Comparison of ENCODE assay signal across 9 cellular contexts in the genomic region with DNA sequence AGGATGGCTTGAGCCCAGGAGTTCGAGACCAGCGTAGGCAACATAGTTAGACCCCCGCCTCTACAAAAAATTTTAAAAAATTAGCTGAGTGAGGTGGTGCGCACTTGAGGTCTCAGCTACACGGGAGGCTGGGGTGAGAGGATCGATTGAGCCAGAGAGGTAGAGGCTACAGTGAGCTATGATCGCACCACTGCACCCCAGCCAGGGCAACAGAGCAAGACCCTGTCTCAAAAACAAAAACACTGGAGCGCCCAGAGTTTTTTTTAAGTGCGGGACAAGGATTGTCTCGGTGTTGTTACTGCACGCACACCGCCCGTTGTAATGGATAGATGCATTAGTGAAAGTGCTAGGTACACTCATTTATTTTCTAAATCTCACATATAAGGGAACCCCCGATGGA. TPM values are rescaled to one million over a fixed set of nuclear protein-coding genes. Genes with fewer than 3 reads are reported as not detected.
DNase-seq lines count a peak whose midpoint lies in the region; FAIRE-seq and TF ChIP-seq lines count a peak whose summit lies in the region.
"Had no signal": no experiment of that assay in that cellular context is flagged by ENCODE, and none has a peak within 500 bp of the region (broad histone marks: within the 10 kb centered on the region; RNA-seq: fewer than 3 reads in every experiment).

No MANE protein-coding gene starts in this region.

- H3K4me3 ChIP-seq in AG04450 (ENCODE audit: low read depth, low read length) (peak overlapping the region; percentile 66), bronchial epithelial cell (ENCODE audit: low read depth, low read length) (peak overlapping the region; percentile 56), muscle layer of duodenum (ENCODE audit: low read depth in 1 of 2, low read length in 2 of 2) (peak overlapping the region; percentile 61 to 80)

- H3K36me3 ChIP-seq in bronchial epithelial cell (ENCODE audit: control insufficient read depth, insufficient read depth, low read length) = peaks cover 1% of the 10 kb centered on the region
- H3K36me3 ChIP-seq in muscle layer of duodenum (ENCODE audit: control insufficient read depth in 1 of 2, insufficient read depth in 2 of 2, low read length in 2 of 2) = no peaks in the 10 kb centered on the region

- H3K4me1 Mint-ChIP-seq in HFFc6 (ENCODE audit: low read depth) = peaks cover 45% of the 10 kb centered on the region

- no peaks in the 10 kb centered on the region for H3K27me3 ChIP-seq in AG04450 (ENCODE audit: control insufficient read depth, insufficient read depth, low read length)
- no peaks in the 10 kb centered on the region for H3K27me3 ChIP-seq in bronchial epithelial cell (ENCODE audit: control insufficient read depth, insufficient read depth, low read length)
- no peaks in the 10 kb centered on the region for H3K27me3 ChIP-seq in muscle layer of duodenum (ENCODE audit: low read depth, low read length)
- H3K27me3 ChIP-seq: body of pancreas had no signal

- CTCF ChIA-PET in AG04450 (lab: Charles Lee) = interaction anchor here (0.6 kb wide), 1 partner anchor 514 kb away, joined by 3 read pairs; no protein-coding TSS in a partner anchor

- TF ChIP-seq CTCF in AG04450 (IDR thresholded peaks at IDR 0.05; ENCODE audit: low read depth, low read length) (no peak), HFFc6 (IDR thresholded peaks at IDR 0.05) (no peak), bronchial epithelial cell (IDR thresholded peaks at IDR 0.05; ENCODE audit: insufficient read depth, low read length, severe bottlenecking) (no peak)

- H3K27ac ChIP-seq in AG04450 (ENCODE audit: low read depth, low read length) (peak overlapping the region; percentile 81), muscle layer of duodenum (ENCODE audit: low read length) (no peak overlapping the region)

- no peak for FAIRE-seq in bronchial epithelial cell (lab: Jason Lieb, UNC)

- peak overlapping the region; percentile 85 for H3K4me3 Mint-ChIP-seq in HFFc6

- H3K9me3 ChIP-seq in AG04450 (ENCODE audit: control insufficient read depth, insufficient read depth, low read length) (no peaks in the 10 kb centered on the region), muscle layer of duodenum (ENCODE audit: control insufficient read depth in 1 of 2, low read length in 2 of 2) (no peaks in the 10 kb centered on the region)
- H3K9me3 ChIP-seq: body of pancreas had no signal

- no peaks in the 10 kb centered on the region for H3K36me3 Mint-ChIP-seq in HFFc6 (ENCODE audit: low read depth)

- POLR2A ChIA-PET in AG04450 (lab: Yijun Ruan, JAX) = interaction anchor here (2.9 kb wide), 1 partner anchor 17 kb away, joined by 19 read pairs; no protein-coding TSS in a partner anchor

- H3K4me1 ChIP-seq in muscle layer of duodenum (ENCODE audit: control insufficient read depth in 1 of 2, insufficient read depth in 2 of 2, low read length in 2 of 2) = peaks cover 9 to 30% of the 10 kb centered on the region in 2 donors

- DNase-seq in AG04450 (ENCODE audit: low read depth, low spot score) = no peak
- no peak for DNase-seq in HFFc6
- DNase-seq in bronchial epithelial cell (ENCODE audit: low read depth) = no peak
- DNase-seq in stimulated activated CD4-positive, alpha-beta T cell treated with anti-CD3 and anti-CD28 coated beads, Interleukin-12 subunit alpha, Interleukin-12 subunit beta, amount 100 ng/mL, for 4 hours = no peak
- DNase-seq in SW 1271 (lab: John Stamatoyannopoulos, UW) = no peak
- DNase-seq in NK-92 treated with Interleukin-12 subunit alpha and Interleukin-12 subunit beta, amount 100 ng/mL, for 24 hours (lab: John Stamatoyannopoulos, UW) = no peak
- DNase-seq in CD1c-positive myeloid dendritic cell (ENCODE audit: extremely low spot score) = no peak

- H3K27ac Mint-ChIP-seq in HFFc6 = no peak overlapping the region; the same call in 1 of the 2 replicates

- peaks cover 3% of the 10 kb centered on the region; the same call in 1 of the 2 replicates for H3K27me3 Mint-ChIP-seq in HFFc6 (ENCODE audit: insufficient read depth)

- H3K9me3 Mint-ChIP-seq in HFFc6 = no peaks in the 10 kb centered on the region

RNA-seq across cellular contexts. Expression of a gene that starts 37.1 kb away (rescaled TPM):
- 9.0 and 10.9 TPM in 2 replicates for polyA plus RNA-seq in AG04450 (2011; rRNA removed)
- polyA minus RNA-seq in AG04450 (2011; rRNA and poly(A)+ RNA removed) = 22.7 and 23.5 TPM in 2 replicates
- total RNA-seq in HFFc6 (2021; fragmentation: NEBNext Ultra II Directional; extraction: Animal tissue kit (Norgen Biotek cat#: 25700)) = 10 to 100 TPM in 2 of 6 experiments, 1 to 10 TPM in 4; 7.3 to 14.6 (median 9.2) TPM
- 5.0 and 6.9 TPM in 2 replicates for total RNA-seq in bronchial epithelial cell
